ENCODE assay signal across 1 cellular context in genomic region chr4:80264352-80264647, GRCh38.
TF ChIP-seq lines count a peak whose summit lies in the region.

No MANE protein-coding gene starts in this region.

TF ChIP-seq in neural cell, 6 proteins besides CTCF, POLR2A, EP300 and RAD21 (continued from another document):
- TF ChIP-seq REST (IDR thresholded peaks at IDR 0.05; ENCODE audit: borderline replicate concordance) (no peak), MXI1 (conservative IDR thresholded peaks at IDR 0.05; ENCODE audit: poor library complexity, severe bottlenecking) (no peak)
